ENCODE assay signal across 18 cellular contexts in genomic region chr3:24433838-24434591, GRCh38.
"Had no signal": no experiment of that assay in that cellular context is flagged by ENCODE, and none has a peak within 500 bp of the region (broad histone marks: within the 10 kb centered on the region; RNA-seq: fewer than 3 reads in every experiment).

No MANE protein-coding gene starts in this region.

- H3K36me3 ChIP-seq: spleen, upper lobe of right lung had no signal

- H3K27ac ChIP-seq: spleen, upper lobe of right lung, VCaP had no signal

- H3K27me3 ChIP-seq: spleen, upper lobe of right lung had no signal

- H3K4me3 ChIP-seq: spleen, upper lobe of right lung had no signal

- ATAC-seq: activated CD4-positive, CD25-positive, alpha-beta regulatory T cell treated with anti-CD3 and anti-CD28 coated beads, Interleukin-2, amount 50 U/mL, for 24 hours; activated CD8-positive, alpha-beta memory T cell treated with anti-CD3 and anti-CD28 coated beads, Interleukin-2, amount 10 ng/mL, durations not matched to agents 7 days and 5 days; activated CD8-positive, alpha-beta T cell treated with anti-CD3 and anti-CD28 coated beads for 36 hours; upper lobe of right lung had no signal

- H3K4me1 ChIP-seq: spleen, upper lobe of right lung had no signal

- H3K9me3 ChIP-seq: SK-N-SH, upper lobe of right lung had no signal

- DNase-seq: activated CD4-positive, alpha-beta T cell treated with anti-CD3 and anti-CD28 coated beads, Interleukin-2, amount 10 ng/mL, durations not matched to agents 24 days and 14 days; activated CD8-positive, alpha-beta memory T cell treated with anti-CD3 and anti-CD28 coated beads, Interleukin-2, amount 10 ng/mL, durations not matched to agents 7 days and 5 days; activated CD8-positive, alpha-beta T cell treated with anti-CD3 and anti-CD28 coated beads for 36 hours; activated effector memory CD4-positive, alpha-beta T cell treated with anti-CD3 and anti-CD28 coated beads, Interleukin-2, amount 50 U/mL, for 16 hours; activated naive CD4-positive, alpha-beta T cell treated with anti-CD3 and anti-CD28 coated beads, Interleukin-2, amount 10 ng/mL, durations not matched to agents 7 days and 5 days; activated T-cell treated with anti-CD3 and anti-CD28 coated beads for 4 hours; amygdala; effector CD8-positive, alpha-beta T cell; foreskin melanocyte; nephron progenitor cell; nucleus accumbens; SK-N-SH; spleen; stimulated activated CD4-positive, alpha-beta T cell treated with anti-CD3 and anti-CD28 coated beads, Interleukin-4, amount 100 ng/mL, for 24 hours; stimulated activated naive CD4-positive, alpha-beta T cell treated with Interleukin-2 at 50 U/mL for 16 hours; upper lobe of right lung had no signal
